In the genomic region with DNA sequence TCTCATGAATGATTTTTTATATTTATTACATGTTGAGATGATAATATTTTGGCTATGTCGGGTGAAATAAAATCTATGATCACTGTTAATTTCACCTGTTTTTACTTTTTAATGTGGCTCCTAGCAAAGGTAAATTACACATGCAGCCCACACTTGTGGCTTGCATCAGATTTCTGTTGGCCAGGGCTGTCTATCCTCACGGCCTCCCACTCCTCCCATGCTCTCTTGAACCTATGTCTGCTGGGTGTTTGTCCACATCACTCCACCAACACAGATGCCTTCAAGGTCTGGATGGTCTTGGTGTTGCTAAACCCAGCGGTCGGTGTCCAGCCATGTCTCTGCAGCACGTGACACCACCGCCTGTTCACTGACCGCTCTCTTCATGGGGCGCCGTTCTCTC, we compare ENCODE assay signal across 6 cellular contexts.
"Had no signal": no experiment of that assay in that cellular context is flagged by ENCODE, and none has a peak within 500 bp of the region (broad histone marks: within the 10 kb centered on the region; RNA-seq: fewer than 3 reads in every experiment).

No MANE protein-coding gene starts in this region.

- H3K4me3 ChIP-seq: GM23338 had no signal

- DNase-seq: H9, HCEC 1CT, HFFc6, IMR-90, KBM-7 had no signal

- ATAC-seq: GM23338 had no signal
